In the genomic region with DNA sequence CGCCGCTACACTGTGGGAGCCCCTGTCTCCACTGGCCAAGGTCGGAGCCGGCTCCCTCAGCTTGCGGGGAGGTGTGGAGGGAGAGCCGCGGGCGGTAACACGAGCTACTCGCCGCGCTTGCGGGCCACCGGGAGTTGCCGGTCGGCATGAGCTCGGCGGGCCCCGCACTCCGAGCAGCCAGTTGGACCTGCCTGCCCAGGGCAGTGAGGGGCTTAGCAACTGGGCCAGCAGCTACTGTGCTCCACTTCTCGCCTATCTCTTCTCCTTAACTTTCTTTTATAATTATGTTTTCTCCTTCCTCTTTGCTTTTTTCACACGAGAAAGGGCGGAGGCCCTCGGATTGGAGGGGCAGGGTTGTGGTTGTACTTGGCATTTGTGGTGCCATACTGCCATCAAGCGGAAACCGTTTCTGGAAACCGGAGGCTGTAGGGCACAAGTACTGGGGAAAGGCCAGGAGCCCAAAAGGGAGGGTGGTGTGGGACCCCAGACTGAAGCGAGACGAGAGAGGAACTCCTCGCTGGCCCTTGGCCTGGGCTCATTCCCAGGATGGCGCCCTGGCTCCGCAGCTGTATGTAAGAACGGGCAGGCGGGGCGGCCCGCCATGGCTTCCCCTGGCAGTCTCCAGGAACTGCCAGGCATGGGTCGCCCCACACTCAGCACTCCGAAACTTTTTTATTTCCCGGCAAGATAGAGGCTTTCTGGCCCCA, we compare ENCODE assay signal across 8 cellular contexts. TPM values are rescaled to one million over a fixed set of nuclear protein-coding genes. Genes with fewer than 3 reads are reported as not detected.
DNase-seq lines count a peak whose midpoint lies in the region; ATAC-seq and TF ChIP-seq lines count a peak whose summit lies in the region.
"Not testable (repeated sequence)": the region's sequence is repeated elsewhere in the genome, so short reads cannot be mapped to it uniquely, and the experiment has no call there.

No MANE protein-coding gene starts in this region.

- 42 to 70% (median 50%) methylated on average over 24 to 27 of the region's 39 CpGs for WGBS in ovary, 3 donors

- H3K4me3 ChIP-seq in HL-60 (replicated peaks; ENCODE audit: insufficient read depth, low read length) = not testable (repeated sequence)
- peak overlapping the region; percentile 50 for H3K4me3 ChIP-seq in effector memory CD4-positive, alpha-beta T cell (ENCODE audit: insufficient read depth, low read depth, low read length, poor library complexity, severe bottlenecking)
- H3K4me3 ChIP-seq in ovary = peak overlapping the region; percentile 50

- H3K27me3 ChIP-seq in HL-60 (ENCODE audit: insufficient read depth, poor library complexity, severe bottlenecking); effector memory CD4-positive, alpha-beta T cell (replicated peaks; ENCODE audit: control insufficient read depth, insufficient read depth, low read length, poor library complexity, severe bottlenecking); ovary: not testable (repeated sequence)

- H3K4me1 ChIP-seq in effector memory CD4-positive, alpha-beta T cell (ENCODE audit: control insufficient read depth, insufficient read depth, low read length, poor library complexity, severe bottlenecking) = peaks cover 24% of the 10 kb centered on the region
- H3K4me1 ChIP-seq in ovary (ENCODE audit: insufficient read depth) = not testable (repeated sequence)

- peak; percentile 29 for ATAC-seq in GM18517 (IDR thresholded peaks at IDR 0.05; ENCODE audit: unreplicated experiment)
- peak; percentile 39 for ATAC-seq in GM21723 (IDR thresholded peaks at IDR 0.05; ENCODE audit: unreplicated experiment)
- peak; percentile 77 for ATAC-seq in left colon

- peaks cover 43% of the 10 kb centered on the region for H3K4me1 Mint-ChIP-seq in activated T-cell treated with anti-CD3 and anti-CD28 coated beads, Interleukin-2, amount 50 U/mL, for 24 hours (ENCODE audit: low read depth)

- not testable (repeated sequence) for TF ChIP-seq CTCF in HL-60 (IDR thresholded peaks at IDR 0.05; ENCODE audit: insufficient read depth, low read length)
- peak in 1 of 3 donors; percentile 9 for TF ChIP-seq CTCF in ovary (IDR thresholded peaks at IDR 0.05)

- H3K9me3 Mint-ChIP-seq in activated T-cell treated with anti-CD3 and anti-CD28 coated beads, Interleukin-2, amount 50 U/mL, for 24 hours = not testable (repeated sequence)

- H3K27ac ChIP-seq in HL-60 (replicated peaks) (peak overlapping the region; percentile 32; the same call in 1 of the 2 replicates), ovary (peak overlapping the region in 1 of 2 donors; percentile 23)
- H3K27ac ChIP-seq in effector memory CD4-positive, alpha-beta T cell (ENCODE audit: insufficient read depth, low read length, poor library complexity, severe bottlenecking) = not testable (repeated sequence)

- H3K36me3 Mint-ChIP-seq in activated T-cell treated with anti-CD3 and anti-CD28 coated beads, Interleukin-2, amount 50 U/mL, for 24 hours (ENCODE audit: low read depth) = peaks cover 28% of the 10 kb centered on the region

- not testable (repeated sequence) for TF ChIP-seq POLR2A in ovary (IDR thresholded peaks at IDR 0.05)

- H3K9me3 ChIP-seq in effector memory CD4-positive, alpha-beta T cell (ENCODE audit: control insufficient read depth, low read length); ovary: not testable (repeated sequence)

- not testable (repeated sequence) for H3K27me3 Mint-ChIP-seq in activated T-cell treated with anti-CD3 and anti-CD28 coated beads, Interleukin-2, amount 50 U/mL, for 24 hours

- not testable (repeated sequence) for H3K36me3 ChIP-seq in effector memory CD4-positive, alpha-beta T cell (ENCODE audit: control insufficient read depth, insufficient read depth, low read length); ovary

- H3K4me3 Mint-ChIP-seq in activated T-cell treated with anti-CD3 and anti-CD28 coated beads, Interleukin-2, amount 50 U/mL, for 24 hours = peak overlapping the region; percentile 86

- TF ChIP-seq EP300 in ovary (IDR thresholded peaks at IDR 0.05) = not testable (repeated sequence)

- not testable (repeated sequence) for H3K27ac Mint-ChIP-seq in activated T-cell treated with anti-CD3 and anti-CD28 coated beads, Interleukin-2, amount 50 U/mL, for 24 hours

- intact Hi-C loops in left colon (cut with DNase I, micrococcal nuclease); ovary (cut with DNase I): not testable (repeated sequence)

- DNase-seq in HL-60 (ENCODE audit: low read depth in 1 of 2, low spot score in 1 of 2) (peak in 1 of 2 experiments; percentile 24), left colon (peak in 1 of 2 donors; percentile 34), ovary (peak; percentile 56 to 66 (median 60)), ureter (ENCODE audit: low spot score) (peak; percentile 49)
- peak; percentile 74 for DNase-seq in activated T-cell treated with anti-CD3 and anti-CD28 coated beads, Interleukin-2, amount 50 U/mL, for 24 hours
- peak in 1 of 3 donors; percentile 43 for DNase-seq in effector memory CD4-positive, alpha-beta T cell

RNA-seq across cellular contexts. Expression of gene NBDY, which starts 38.5 kb away (rescaled TPM):
- total RNA-seq in left colon = 10 to 100 TPM; 18.9 to 20.1 TPM
- 10 to 100 TPM; 11.9 to 45.7 (median 35.1) TPM for total RNA-seq in ovary
- polyA plus RNA-seq in ovary = 10 to 100 TPM; 27.8 to 60.9 TPM
- total RNA-seq in ureter = 79.3 TPM
